ENCODE assay signal across 23 cellular contexts in genomic region chr22:44915441-44915840, GRCh38.
"Had no signal": no experiment of that assay in that cellular context is flagged by ENCODE, and none has a peak within 500 bp of the region (broad histone marks: within the 10 kb centered on the region; RNA-seq: fewer than 3 reads in every experiment).

No MANE protein-coding gene starts in this region.

- H3K9me3 ChIP-seq: adrenal gland, ascending aorta, colonic mucosa, esophagus squamous epithelium, transverse colon, vagina had no signal

- H3K27ac ChIP-seq: adrenal gland, ascending aorta, colonic mucosa, esophagus squamous epithelium, gastroesophageal sphincter, skin epidermis, stomach, transverse colon, vagina had no signal

- H3K27me3 ChIP-seq: adrenal gland, ascending aorta, colonic mucosa, esophagus squamous epithelium, gastroesophageal sphincter, transverse colon, vagina had no signal

- H3K36me3 Mint-ChIP-seq: activated naive CD4-positive, alpha-beta T cell treated with anti-CD3 and anti-CD28 coated beads, Interleukin-2, amount 50 U/mL, for 24 hours; stimulated activated effector memory CD8-positive, alpha-beta T cell treated with anti-CD3 and anti-CD28 coated beads, Interleukin-12 subunit alpha, Interleukin-12 subunit beta, amount 100 ng/mL, for 72 hours had no signal

- H3K4me3 ChIP-seq: adrenal gland, ascending aorta, colonic mucosa, esophagus squamous epithelium, gastroesophageal sphincter, skin epidermis, stomach, transverse colon, vagina had no signal

- H3K27ac Mint-ChIP-seq: activated B cell treated with CpG ODN at 0.5 μM for 24 hours; activated CD4-positive, alpha-beta memory T cell treated with anti-CD3 and anti-CD28 coated beads, Interleukin-2, amount 10 ng/mL, durations not matched to agents 7 days and 5 days; activated CD4-positive, alpha-beta T cell treated with anti-CD3 and anti-CD28 coated beads, Interleukin-2, amount 10 ng/mL, durations not matched to agents 24 days and 14 days; activated naive CD4-positive, alpha-beta T cell treated with anti-CD3 and anti-CD28 coated beads, Interleukin-2, amount 50 U/mL, for 24 hours; activated T-cell treated with anti-CD3 and anti-CD28 coated beads, Interleukin-2, amount 50 U/mL, for 72 hours; memory B cell; nephron; stimulated activated effector memory CD8-positive, alpha-beta T cell treated with anti-CD3 and anti-CD28 coated beads, Interleukin-12 subunit alpha, Interleukin-12 subunit beta, amount 100 ng/mL, for 72 hours; T-helper 17 cell had no signal

- DNase-seq: activated B cell treated with CpG ODN at 0.5 μM for 24 hours; activated CD4-positive, alpha-beta memory T cell treated with anti-CD3 and anti-CD28 coated beads, Interleukin-2, amount 10 ng/mL, durations not matched to agents 7 days and 5 days; activated CD4-positive, alpha-beta T cell treated with anti-CD3 and anti-CD28 coated beads, Interleukin-2, amount 10 ng/mL, durations not matched to agents 24 days and 14 days; activated gamma-delta T cell; activated T-cell treated with anti-CD3 and anti-CD28 coated beads, Interleukin-2, amount 50 U/mL, for 72 hours; adrenal gland; colonic mucosa; esophagus squamous epithelium; hypothalamus; stimulated activated CD4-positive, alpha-beta T cell treated with anti-CD3 and anti-CD28 coated beads, Interleukin-2, amount 100 ng/mL, for 24 hours; stomach; SW 1271; T-helper 17 cell; transverse colon had no signal

- H3K4me1 ChIP-seq: adrenal gland, ascending aorta, colonic mucosa, esophagus squamous epithelium, gastroesophageal sphincter, stomach, transverse colon, vagina had no signal

- H3K4me1 Mint-ChIP-seq: activated B cell treated with CpG ODN at 0.5 μM for 24 hours; activated CD4-positive, alpha-beta memory T cell treated with anti-CD3 and anti-CD28 coated beads, Interleukin-2, amount 10 ng/mL, durations not matched to agents 7 days and 5 days; activated CD4-positive, alpha-beta T cell treated with anti-CD3 and anti-CD28 coated beads, Interleukin-2, amount 10 ng/mL, durations not matched to agents 24 days and 14 days; activated naive CD4-positive, alpha-beta T cell treated with anti-CD3 and anti-CD28 coated beads, Interleukin-2, amount 50 U/mL, for 24 hours; central memory CD8-positive, alpha-beta T cell; memory B cell; nephron; stimulated activated effector memory CD8-positive, alpha-beta T cell treated with anti-CD3 and anti-CD28 coated beads, Interleukin-12 subunit alpha, Interleukin-12 subunit beta, amount 100 ng/mL, for 72 hours; T-helper 17 cell had no signal

- H3K27me3 Mint-ChIP-seq: activated B cell treated with CpG ODN at 0.5 μM for 24 hours; activated CD4-positive, alpha-beta T cell treated with anti-CD3 and anti-CD28 coated beads, Interleukin-2, amount 10 ng/mL, durations not matched to agents 24 days and 14 days; activated naive CD4-positive, alpha-beta T cell treated with anti-CD3 and anti-CD28 coated beads, Interleukin-2, amount 50 U/mL, for 24 hours had no signal

- H3K4me3 Mint-ChIP-seq: activated B cell treated with CpG ODN at 0.5 μM for 24 hours; activated CD4-positive, alpha-beta memory T cell treated with anti-CD3 and anti-CD28 coated beads, Interleukin-2, amount 10 ng/mL, durations not matched to agents 7 days and 5 days; activated CD4-positive, alpha-beta T cell treated with anti-CD3 and anti-CD28 coated beads, Interleukin-2, amount 10 ng/mL, durations not matched to agents 24 days and 14 days; activated naive CD4-positive, alpha-beta T cell treated with anti-CD3 and anti-CD28 coated beads, Interleukin-2, amount 50 U/mL, for 24 hours; activated T-cell treated with anti-CD3 and anti-CD28 coated beads, Interleukin-2, amount 50 U/mL, for 72 hours; central memory CD8-positive, alpha-beta T cell; memory B cell; nephron; stimulated activated effector memory CD8-positive, alpha-beta T cell treated with anti-CD3 and anti-CD28 coated beads, Interleukin-12 subunit alpha, Interleukin-12 subunit beta, amount 100 ng/mL, for 72 hours; T-helper 17 cell had no signal

- H3K36me3 ChIP-seq: adrenal gland, ascending aorta, colonic mucosa, esophagus squamous epithelium, transverse colon, vagina had no signal

- H3K9me3 Mint-ChIP-seq: central memory CD8-positive, alpha-beta T cell had no signal

- ATAC-seq: activated T-cell treated with anti-CD3 and anti-CD28 coated beads, Interleukin-2, amount 50 U/mL, for 72 hours; gastroesophageal sphincter; stimulated activated effector memory CD8-positive, alpha-beta T cell treated with anti-CD3 and anti-CD28 coated beads, Interleukin-12 subunit alpha, Interleukin-12 subunit beta, amount 100 ng/mL, for 72 hours; T-helper 17 cell had no signal
